ENCODE assay signal across 9 cellular contexts in the genomic region with DNA sequence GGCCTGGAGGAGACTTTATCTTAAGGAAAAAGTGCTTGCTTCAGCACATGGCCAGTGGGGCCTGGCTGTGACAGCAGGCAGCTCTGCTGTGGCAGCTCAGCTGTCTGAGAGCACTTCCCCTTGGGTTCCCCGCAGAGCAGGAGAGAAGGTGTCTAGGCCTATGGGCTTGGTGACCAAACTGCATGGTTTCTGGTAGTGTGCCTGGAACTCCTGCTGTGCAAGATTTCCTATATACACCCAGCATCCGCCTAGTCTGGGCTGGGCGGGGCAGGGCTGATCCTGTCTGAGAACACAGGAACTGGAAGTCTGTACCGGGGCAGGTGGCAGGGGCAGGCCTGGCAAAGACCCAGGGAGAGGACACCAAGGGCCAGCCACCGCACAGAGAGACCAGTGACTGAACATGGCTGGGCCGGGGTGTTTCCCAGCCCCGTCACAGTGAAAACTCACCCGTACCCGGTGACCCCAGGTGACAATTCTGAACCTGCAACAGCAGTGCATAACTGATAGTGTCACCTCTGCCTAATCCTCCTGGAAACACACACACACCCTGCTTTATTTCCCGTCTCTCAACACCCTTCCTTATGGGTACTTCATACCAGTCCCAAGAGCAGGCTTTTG. TPM values are rescaled to one million over a fixed set of nuclear protein-coding genes. Genes with fewer than 3 reads are reported as not detected.
DNase-seq lines count a peak whose midpoint lies in the region; ATAC-seq, FAIRE-seq and TF ChIP-seq lines count a peak whose summit lies in the region.
"Had no signal": no experiment of that assay in that cellular context is flagged by ENCODE, and none has a peak within 500 bp of the region (broad histone marks: within the 10 kb centered on the region; RNA-seq: fewer than 3 reads in every experiment).

No MANE protein-coding gene starts in this region.

- FAIRE-seq in small intestine (lab: Jason Lieb, UNC) = no peak

- ATAC-seq in GM21360 (IDR thresholded peaks at IDR 0.05; ENCODE audit: unreplicated experiment) (peak; percentile 35), T-helper 17 cell (peak; percentile 45), Right ventricle myocardium inferior (no peak)

- WGBS in small intestine, 3 donors = 12 to 35% (median 33%) methylated on average over 10 of the region's 10 CpGs

- H3K4me1 ChIP-seq in small intestine (ENCODE audit: control insufficient read depth in 2 of 2, insufficient read depth in 1 of 2, low read depth in 1 of 2, low read length in 1 of 2) = peaks cover 10 to 13% of the 10 kb centered on the region in 2 donors

- no peaks in the 10 kb centered on the region for H3K9me3 ChIP-seq in T-helper 17 cell (ENCODE audit: control insufficient read depth, low read length, poor library complexity, severe bottlenecking)
- no peaks in the 10 kb centered on the region for H3K9me3 ChIP-seq in small intestine (ENCODE audit: control insufficient read depth, low read depth)
- H3K9me3 ChIP-seq: SJSA1 had no signal

- H3K4me3 Mint-ChIP-seq in T-helper 17 cell = no peak overlapping the region

- intact Hi-C loops in Right ventricle myocardium inferior (cut with DNase I) = loop anchor here (2.0 kb wide), 1 partner anchor 29 kb away; no protein-coding TSS in a partner anchor

- no peaks in the 10 kb centered on the region for H3K36me3 Mint-ChIP-seq in T-helper 17 cell (ENCODE audit: low read depth)

- peak overlapping the region; percentile 53 for H3K27ac Mint-ChIP-seq in T-helper 17 cell

- peak; percentile 30 for DNase-seq in GM10266 (ENCODE audit: extremely low spot score)
- peak; percentile 24 for DNase-seq in HT1080 (ENCODE audit: low read depth)
- no peak for DNase-seq in T-helper 17 cell
- DNase-seq in Right ventricle myocardium inferior (ENCODE audit: missing footprints) = peak; percentile 86
- peak; percentile 88 for DNase-seq in small intestine
- no peak for DNase-seq in NCI-H1048 (lab: John Stamatoyannopoulos, UW)
- DNase-seq in NK-92 treated with Interleukin-12 subunit alpha and Interleukin-12 subunit beta, amount 100 ng/mL, for 24 hours (lab: John Stamatoyannopoulos, UW) = no peak

- peaks cover 28% of the 10 kb centered on the region for H3K4me1 Mint-ChIP-seq in T-helper 17 cell

- peak overlapping the region; percentile 83 to 91 for H3K27ac ChIP-seq in small intestine (ENCODE audit: low read depth in 1 of 2, low read length in 1 of 2)
- H3K27ac ChIP-seq: SJSA1 had no signal

- H3K27me3 Mint-ChIP-seq in T-helper 17 cell = no peaks in the 10 kb centered on the region

- no peak for TF ChIP-seq CTCF in GM10266 (IDR thresholded peaks at IDR 0.05; ENCODE audit: control insufficient read depth, insufficient read depth, low read depth, missing control alignments)

- H3K36me3 ChIP-seq in small intestine (ENCODE audit: control insufficient read depth in 2 of 2, insufficient read depth in 2 of 2, low read length in 2 of 2) = no peaks in the 10 kb centered on the region
- H3K36me3 ChIP-seq: SJSA1 had no signal

- no peak overlapping the region for H3K4me3 ChIP-seq in small intestine (ENCODE audit: low read depth in 1 of 2, low read length in 2 of 2)
- H3K4me3 ChIP-seq: SJSA1 had no signal

- no peaks in the 10 kb centered on the region for H3K27me3 ChIP-seq in small intestine (ENCODE audit: control insufficient read depth in 2 of 2, insufficient read depth in 2 of 2, low read length in 2 of 2)
- H3K27me3 ChIP-seq: SJSA1 had no signal

RNA-seq across cellular contexts. Expression of gene CHD9, which starts 39.3 kb away (rescaled TPM):
- 14.6 and 20.5 TPM in 2 replicates for total RNA-seq in HT1080 (2014; rRNA removed; shearing (Covaris generic))
- polyA plus RNA-seq in HT1080 (2015; cell fraction: cytosol; rRNA removed) = 12.4 and 12.8 TPM in 2 replicates
- polyA plus RNA-seq in HT1080 (2015; cell fraction: nucleus; rRNA removed) = 37.2 and 40.9 TPM in 2 replicates
- 10 to 100 TPM; 32.4 to 33.3 TPM for total RNA-seq in T-helper 17 cell
- total RNA-seq in Right ventricle myocardium inferior = 37.6 TPM
- polyA plus RNA-seq in small intestine = 10 to 100 TPM in 2 of 3 donors, 1 to 10 TPM in 1; 7.6 to 12.1 (median 10.3) TPM

RNA-seq across cellular contexts. Expression of gene CHD9NB, which starts 41.4 kb away (rescaled TPM):
- total RNA-seq in HT1080 (2014; rRNA removed; shearing (Covaris generic)) = 3.7 and 4.2 TPM in 2 replicates
- 3.1 and 3.3 TPM in 2 replicates for polyA plus RNA-seq in HT1080 (2015; cell fraction: cytosol; rRNA removed)
- polyA plus RNA-seq in HT1080 (2015; cell fraction: nucleus; rRNA removed) = 4.0 and 4.5 TPM in 2 replicates
- total RNA-seq in T-helper 17 cell (under 1 TPM in 1 of 2 donors, not detected in 1; 0.31 TPM), Right ventricle myocardium inferior (1.4 TPM)
- 1 to 10 TPM in 2 of 3 donors, under 1 TPM in 1; 0.94 to 2.7 (median 1.1) TPM for polyA plus RNA-seq in small intestine

Comparison
In these comparisons a context has a peak if more than half of its experiments do, and no peak if none do; other contexts are left out.
1. DNase-seq: peak in GM10266 (single experiment), HT1080 (single experiment), Right ventricle myocardium inferior (single experiment) and small intestine (single experiment); none in T-helper 17 cell (0 of 3), NCI-H1048 (single experiment) and NK-92 treated with Interleukin-12 subunit alpha and Interleukin-12 subunit beta, amount 100 ng/mL, for 24 hours (single experiment).